In genomic region chr7:102836206-102836938, GRCh38 we compare ENCODE assay signal across 11 cellular contexts.
DNase-seq lines count a peak whose midpoint lies in the region; ATAC-seq and TF ChIP-seq lines count a peak whose summit lies in the region.
"Had no signal": no experiment of that assay in that cellular context is flagged by ENCODE, and none has a peak within 500 bp of the region (broad histone marks: within the 10 kb centered on the region; RNA-seq: fewer than 3 reads in every experiment).

No MANE protein-coding gene starts in this region.

- H3K4me1 ChIP-seq in SK-N-SH (ENCODE audit: control insufficient read depth in 1 of 2, insufficient read depth in 2 of 2, low read depth in 1 of 2, low read length in 1 of 2) (peaks cover 8 to 35% of the 10 kb centered on the region in 2 experiments), gastroesophageal sphincter (no peaks in the 10 kb centered on the region), skeletal muscle satellite cell (ENCODE audit: control insufficient read depth, insufficient read depth, low read length) (peaks cover 32% of the 10 kb centered on the region)

- TF ChIP-seq CTCF in SK-N-SH (IDR thresholded peaks at IDR 0.05) (no peak), gastroesophageal sphincter (IDR thresholded peaks at IDR 0.05) (no peak), glutamatergic neuron (IDR thresholded peaks at IDR 0.05; ENCODE audit: partially characterized antibody, unreplicated experiment) (no peak)

- TF ChIP-seq POLR2A in gastroesophageal sphincter (IDR thresholded peaks at IDR 0.05), result no peak

- H3K9me3 ChIP-seq in SK-N-SH (no peaks in the 10 kb centered on the region), gastroesophageal sphincter (no peaks in the 10 kb centered on the region), skeletal muscle satellite cell (replicated peaks; ENCODE audit: low read length) (no peaks in the 10 kb centered on the region)

- H3K4me3 Mint-ChIP-seq in stimulated activated memory B cell treated with anti-CD40 and anti-IgM and Interleukin-4, amounts not matched to agents 10 μg/mL and 1 μg/mL and 100 μg/mL, for 72 hours, result no peak overlapping the region
- no peak overlapping the region for H3K4me3 Mint-ChIP-seq in glutamatergic neuron (ENCODE audit: unreplicated experiment)
- H3K4me3 Mint-ChIP-seq: activated naive CD4-positive, alpha-beta T cell treated with anti-CD3 and anti-CD28 coated beads, Interleukin-2, amount 50 U/mL, for 24 hours; nephron progenitor cell had no signal

- H3K9me3 Mint-ChIP-seq in stimulated activated memory B cell treated with anti-CD40 and anti-IgM and Interleukin-4, amounts not matched to agents 10 μg/mL and 1 μg/mL and 100 μg/mL, for 72 hours, result no peaks in the 10 kb centered on the region
- no peaks in the 10 kb centered on the region for H3K9me3 Mint-ChIP-seq in glutamatergic neuron (ENCODE audit: unreplicated experiment)
- H3K9me3 Mint-ChIP-seq: activated naive CD4-positive, alpha-beta T cell treated with anti-CD3 and anti-CD28 coated beads, Interleukin-2, amount 50 U/mL, for 24 hours; nephron progenitor cell had no signal

- H3K4me2 ChIP-seq in SK-N-SH, result peak overlapping the region; percentile 35; the same call in 1 of the 2 replicates
- H3K4me2 ChIP-seq in skeletal muscle satellite cell (ENCODE audit: low read length), result peak overlapping the region; percentile 64

- H3K27me3 ChIP-seq in SK-N-SH (ENCODE audit: insufficient read depth) (no peaks in the 10 kb centered on the region), gastroesophageal sphincter (no peaks in the 10 kb centered on the region), skeletal muscle satellite cell (ENCODE audit: control insufficient read depth, insufficient read depth, low read length) (no peaks in the 10 kb centered on the region)

- H3K79me2 ChIP-seq in SK-N-SH (ENCODE audit: insufficient read depth), result no peaks in the 10 kb centered on the region

- H3K9ac ChIP-seq in SK-N-SH, result peak overlapping the region; percentile 40; the same call in 1 of the 2 replicates
- peak overlapping the region; percentile 53 for H3K9ac ChIP-seq in skeletal muscle satellite cell (ENCODE audit: low read depth, low read length)

- H3K36me3 ChIP-seq in SK-N-SH (replicated peaks in 1 of 2; ENCODE audit: control insufficient read depth in 1 of 2, insufficient read depth in 2 of 2, low read length in 1 of 2), result no peaks in the 10 kb centered on the region
- H3K36me3 ChIP-seq in gastroesophageal sphincter, result peaks cover 0 to 2% of the 10 kb centered on the region in 2 donors
- H3K36me3 ChIP-seq in skeletal muscle satellite cell (ENCODE audit: insufficient read depth, low read length), result no peaks in the 10 kb centered on the region

- POLR2A ChIA-PET in SK-N-SH (lab: Yijun Ruan, JAX), result no interaction called here

- no peak overlapping the region for H3K27ac Mint-ChIP-seq in stimulated activated memory B cell treated with anti-CD40 and anti-IgM and Interleukin-4, amounts not matched to agents 10 μg/mL and 1 μg/mL and 100 μg/mL, for 72 hours
- H3K27ac Mint-ChIP-seq in glutamatergic neuron (ENCODE audit: unreplicated experiment), result no peak overlapping the region
- H3K27ac Mint-ChIP-seq: activated naive CD4-positive, alpha-beta T cell treated with anti-CD3 and anti-CD28 coated beads, Interleukin-2, amount 50 U/mL, for 24 hours; nephron progenitor cell had no signal

- CTCF ChIA-PET in SK-N-SH (lab: Yijun Ruan, JAX), result interaction anchor here (0.9 kb wide), 1 partner anchor 226 kb away, joined by 3 read pairs; no protein-coding TSS in a partner anchor

- no peak overlapping the region for H2AFZ ChIP-seq in SK-N-SH (ENCODE audit: low read depth)

- H3K36me3 Mint-ChIP-seq in stimulated activated memory B cell treated with anti-CD40 and anti-IgM and Interleukin-4, amounts not matched to agents 10 μg/mL and 1 μg/mL and 100 μg/mL, for 72 hours, result peaks cover 31% of the 10 kb centered on the region
- no peaks in the 10 kb centered on the region for H3K36me3 Mint-ChIP-seq in glutamatergic neuron (ENCODE audit: unreplicated experiment)

- H3K27ac ChIP-seq in SK-N-SH (ENCODE audit: low read depth in 2 of 2, low read length in 1 of 2) (peak overlapping the region; percentile 85 to 96; a peak in 3 of 4 replicates), gastroesophageal sphincter (no peak overlapping the region)

- H3F3A ChIP-seq in SK-N-SH (replicated peaks; ENCODE audit: insufficient read depth), result peaks cover 37% of the 10 kb centered on the region

- WGBS in SK-N-SH (ENCODE audit: low lambda C conversion rate), result 18% methylated on average over 6 of the region's 6 CpGs
- WGBS in gastroesophageal sphincter (ENCODE audit: low coverage in 1 of 2), 2 donors, result 43 to 51% methylated on average over 4 to 6 of the region's 6 CpGs

- no peaks in the 10 kb centered on the region for H3K4me1 Mint-ChIP-seq in stimulated activated memory B cell treated with anti-CD40 and anti-IgM and Interleukin-4, amounts not matched to agents 10 μg/mL and 1 μg/mL and 100 μg/mL, for 72 hours
- no peaks in the 10 kb centered on the region for H3K4me1 Mint-ChIP-seq in glutamatergic neuron (ENCODE audit: low read depth, unreplicated experiment)
- H3K4me1 Mint-ChIP-seq: nephron progenitor cell had no signal

- H4K20me1 ChIP-seq in SK-N-SH (ENCODE audit: insufficient read depth), result no peaks in the 10 kb centered on the region

- DNase-seq in HCEC 1CT (peak; percentile 90), SK-N-SH (no peak), AML-193 (lab: John Stamatoyannopoulos, UW) (no peak), mucosa of gallbladder (ENCODE audit: low spot score) (no peak), glutamatergic neuron (no peak)
- DNase-seq: activated CD4-positive, CD25-positive, alpha-beta regulatory T cell treated with anti-CD3 and anti-CD28 coated beads, Interleukin-2, amount 50 U/mL, for 72 hours; nephron progenitor cell had no signal

- TF ChIP-seq RAD21 in SK-N-SH (IDR thresholded peaks at IDR 0.05; ENCODE audit: low read length), result 0 out of 2 replicates have a peak, but pooled peaks have one; percentile 1

- H3K9me2 ChIP-seq in SK-N-SH, result no peaks in the 10 kb centered on the region

- TF ChIP-seq EP300 in SK-N-SH (IDR thresholded peaks at IDR 0.05; ENCODE audit: borderline replicate concordance in 1 of 2, low read depth in 1 of 2, low read length in 1 of 2) (peak; percentile 60 to 100), gastroesophageal sphincter (IDR thresholded peaks at IDR 0.05) (no peak)

- peak overlapping the region in 1 of 2 experiments; percentile 9; a peak in 1 of 4 replicates for H3K4me3 ChIP-seq in SK-N-SH (ENCODE audit: low read depth in 2 of 2, low read length in 1 of 2)
- H3K4me3 ChIP-seq in gastroesophageal sphincter, result no peak overlapping the region
- peak overlapping the region; percentile 8 for H3K4me3 ChIP-seq in skeletal muscle satellite cell (ENCODE audit: low read length)

- ATAC-seq in gastroesophageal sphincter, result peak; percentile 68
- no peak for ATAC-seq in stimulated activated memory B cell treated with anti-CD40 and anti-IgM and Interleukin-4, amounts not matched to agents 10 μg/mL and 1 μg/mL and 100 μg/mL, for 72 hours

- H3K27me3 Mint-ChIP-seq in stimulated activated memory B cell treated with anti-CD40 and anti-IgM and Interleukin-4, amounts not matched to agents 10 μg/mL and 1 μg/mL and 100 μg/mL, for 72 hours, result no peaks in the 10 kb centered on the region
- no peaks in the 10 kb centered on the region for H3K27me3 Mint-ChIP-seq in glutamatergic neuron (ENCODE audit: unreplicated experiment)
- H3K27me3 Mint-ChIP-seq: activated naive CD4-positive, alpha-beta T cell treated with anti-CD3 and anti-CD28 coated beads, Interleukin-2, amount 50 U/mL, for 24 hours had no signal

TF ChIP-seq in SK-N-SH, 30 proteins besides CTCF, POLR2A, EP300 and RAD21 (continues in another document):
- TF ChIP-seq YY1 (IDR thresholded peaks at IDR 0.05; ENCODE audit: low read depth) (no peak), USF1 (IDR thresholded peaks at IDR 0.05; ENCODE audit: borderline replicate concordance, low read depth) (peak; percentile 15; the same call in 1 of the 2 replicates), ELF1 (IDR thresholded peaks at IDR 0.05) (peak; percentile 19; the same call in 1 of the 2 replicates), ZBTB33 (IDR thresholded peaks at IDR 0.05; ENCODE audit: borderline replicate concordance, low read depth) (peak; percentile 92), GATA2 (CRISPR knock-in tag; IDR thresholded peaks at IDR 0.05) (no peak), GABPA (IDR thresholded peaks at IDR 0.05; ENCODE audit: low read depth) (0 out of 2 replicates have a peak, but pooled peaks have one; percentile 11), MXI1 (IDR thresholded peaks at IDR 0.05; ENCODE audit: low read depth, low read length) (no peak), SIN3A (IDR thresholded peaks at IDR 0.05; ENCODE audit: borderline replicate concordance, low read depth, low read length) (peak; percentile 98), CHD2 (IDR thresholded peaks at IDR 0.05; ENCODE audit: low read length, partially characterized antibody) (no peak), TAF1 (IDR thresholded peaks at IDR 0.05; ENCODE audit: borderline replicate concordance, low read depth, low read length) (peak; percentile 61; the same call in 1 of the 2 replicates), JUND (IDR thresholded peaks at IDR 0.05) (peak; percentile 100), RXRA (IDR thresholded peaks at IDR 0.05; ENCODE audit: borderline replicate concordance, low read depth) (peak; percentile 90), TEAD4 (IDR thresholded peaks at IDR 0.05; ENCODE audit: borderline replicate concordance, insufficient read depth) (peak; percentile 99)

Comparison
In these comparisons a context has a peak if more than half of its experiments do, and no peak if none do; other contexts are left out.
1. H3K27ac ChIP-seq: peak in SK-N-SH (2 of 2); none in gastroesophageal sphincter (0 of 4).